Comparison of ENCODE assay signal across 2 cellular contexts in the genomic region with DNA sequence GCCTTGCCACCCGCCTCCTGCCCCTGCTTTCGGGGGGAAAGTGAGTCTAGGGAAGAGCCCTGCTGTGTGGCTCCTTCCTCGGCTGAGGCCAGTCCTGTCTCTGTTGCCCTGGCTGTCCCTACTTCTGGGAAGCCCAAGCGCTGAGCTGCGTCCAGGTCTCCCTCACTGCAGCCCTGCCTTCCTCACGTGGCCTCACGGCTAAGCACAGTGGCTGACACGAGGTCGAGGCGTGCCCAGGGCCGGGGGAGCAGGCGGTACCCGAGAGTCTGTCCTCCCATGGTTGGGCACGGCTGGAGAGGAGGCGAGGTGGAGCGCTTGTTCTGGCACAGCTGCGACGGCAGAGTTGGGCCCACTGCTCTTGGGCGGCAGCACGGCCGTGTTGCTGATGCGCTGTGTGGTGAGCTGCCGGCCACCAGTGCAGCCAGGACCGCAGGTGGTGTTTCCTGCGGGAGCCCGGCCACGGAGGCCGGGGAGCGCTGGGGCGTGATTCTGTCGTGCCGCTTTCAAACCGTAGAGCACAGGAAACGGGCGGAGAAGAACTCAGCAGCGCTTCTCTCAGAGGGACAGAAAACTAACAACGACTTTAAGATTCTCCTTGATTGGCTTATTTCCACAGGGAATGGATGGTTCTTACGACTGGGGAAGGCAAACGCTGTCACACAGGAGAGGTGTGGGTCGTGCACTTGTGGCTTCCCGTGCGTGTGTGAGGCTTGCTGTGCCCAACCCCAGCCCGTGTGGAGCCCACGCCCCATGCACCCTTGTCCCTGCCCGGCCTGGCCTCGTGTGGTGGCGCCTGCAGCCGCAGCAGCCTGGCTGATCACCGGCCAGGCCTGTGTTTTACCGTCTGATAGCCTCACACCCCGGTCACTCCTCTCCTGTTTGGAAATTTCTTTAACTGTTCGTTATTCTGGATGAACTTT.
TF ChIP-seq lines count a peak whose summit lies in the region.

No MANE protein-coding gene starts in this region.

TF ChIP-seq in IMR-90, 13 proteins besides CTCF, POLR2A, EP300 and RAD21:
- TF ChIP-seq SMC3 (IDR thresholded peaks at IDR 0.05; ENCODE audit: low read depth, low read length) (no peak), FOS (IDR thresholded peaks at IDR 0.05; ENCODE audit: low read depth, low read length) (no peak), NFE2L2 (IDR thresholded peaks at IDR 0.05; ENCODE audit: low read depth, low read length) (no peak), CEBPB (IDR thresholded peaks at IDR 0.05; ENCODE audit: low read depth, low read length) (no peak), CHD1 (IDR thresholded peaks at IDR 0.05; ENCODE audit: low read depth, low read length) (no peak), MAZ (IDR thresholded peaks at IDR 0.05; ENCODE audit: borderline replicate concordance, low read depth, low read length) (no peak), RCOR1 (IDR thresholded peaks at IDR 0.05; ENCODE audit: insufficient replicate concordance, low read length) (no peak), BHLHE40 (IDR thresholded peaks at IDR 0.05; ENCODE audit: low read depth, low read length) (no peak), MXI1 (IDR thresholded peaks at IDR 0.05; ENCODE audit: borderline replicate concordance, low read depth, low read length) (no peak), RFX5 (IDR thresholded peaks at IDR 0.05; ENCODE audit: low read depth, low read length) (no peak), MAFK (IDR thresholded peaks at IDR 0.05; ENCODE audit: low read depth, low read length) (no peak)
- TF ChIP-seq, protein P1, sequence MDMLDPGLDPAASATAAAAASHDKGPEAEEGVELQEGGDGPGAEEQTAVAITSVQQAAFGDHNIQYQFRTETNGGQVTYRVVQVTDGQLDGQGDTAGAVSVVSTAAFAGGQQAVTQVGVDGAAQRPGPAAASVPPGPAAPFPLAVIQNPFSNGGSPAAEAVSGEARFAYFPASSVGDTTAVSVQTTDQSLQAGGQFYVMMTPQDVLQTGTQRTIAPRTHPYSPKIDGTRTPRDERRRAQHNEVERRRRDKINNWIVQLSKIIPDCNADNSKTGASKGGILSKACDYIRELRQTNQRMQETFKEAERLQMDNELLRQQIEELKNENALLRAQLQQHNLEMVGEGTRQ (IDR thresholded peaks at IDR 0.05; ENCODE audit: low read depth, low read length), result no peak
- TF ChIP-seq, protein P2, sequence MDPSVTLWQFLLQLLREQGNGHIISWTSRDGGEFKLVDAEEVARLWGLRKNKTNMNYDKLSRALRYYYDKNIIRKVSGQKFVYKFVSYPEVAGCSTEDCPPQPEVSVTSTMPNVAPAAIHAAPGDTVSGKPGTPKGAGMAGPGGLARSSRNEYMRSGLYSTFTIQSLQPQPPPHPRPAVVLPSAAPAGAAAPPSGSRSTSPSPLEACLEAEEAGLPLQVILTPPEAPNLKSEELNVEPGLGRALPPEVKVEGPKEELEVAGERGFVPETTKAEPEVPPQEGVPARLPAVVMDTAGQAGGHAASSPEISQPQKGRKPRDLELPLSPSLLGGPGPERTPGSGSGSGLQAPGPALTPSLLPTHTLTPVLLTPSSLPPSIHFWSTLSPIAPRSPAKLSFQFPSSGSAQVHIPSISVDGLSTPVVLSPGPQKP (IDR thresholded peaks at IDR 0.05; ENCODE audit: borderline replicate concordance, low read depth, low read length), result no peak

TF ChIP-seq in GM23338, 12 proteins besides CTCF, POLR2A, EP300 and RAD21:
- TF ChIP-seq JUNB (IDR thresholded peaks at IDR 0.05; ENCODE audit: unreplicated experiment) (no peak), EZH2phosphoT487 (IDR thresholded peaks at IDR 0.05; ENCODE audit: unreplicated experiment) (no peak), STAT1 (IDR thresholded peaks at IDR 0.05; ENCODE audit: unreplicated experiment) (no peak)
TF ChIP-seq in GM23338: peak in this region for 0.
